14 cellular contexts compared by ENCODE assay signal in the genomic region with DNA sequence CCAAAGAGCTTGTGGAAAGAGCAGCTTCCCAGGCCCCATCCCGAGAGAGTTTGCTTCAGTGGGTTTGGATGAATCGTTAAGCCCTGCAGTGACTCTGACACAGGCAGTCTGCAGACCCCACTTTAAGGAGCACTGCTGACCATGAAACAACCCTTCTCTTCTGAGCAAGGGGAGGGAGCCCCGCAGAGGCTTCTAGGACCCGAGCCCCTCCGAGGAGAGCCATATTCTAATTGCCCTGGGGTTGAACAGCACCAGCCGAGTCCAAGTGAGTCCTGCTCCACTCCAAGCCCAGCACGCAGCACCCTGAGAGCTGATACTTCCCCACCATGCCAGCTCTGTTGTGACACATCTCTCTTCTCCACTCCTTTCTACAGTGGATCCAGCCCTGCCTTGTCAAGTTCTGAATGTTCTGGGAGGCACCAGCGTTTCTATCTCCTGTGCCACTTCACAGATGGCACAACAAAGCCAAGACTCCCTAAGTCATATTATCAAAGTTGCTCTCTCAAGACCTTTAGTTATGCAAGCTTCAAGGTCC. TPM values are rescaled to one million over a fixed set of nuclear protein-coding genes. Genes with fewer than 3 reads are reported as not detected.
DNase-seq lines count a peak whose midpoint lies in the region; ATAC-seq and TF ChIP-seq lines count a peak whose summit lies in the region.
"Had no signal": no experiment of that assay in that cellular context is flagged by ENCODE, and none has a peak within 500 bp of the region (broad histone marks: within the 10 kb centered on the region; RNA-seq: fewer than 3 reads in every experiment).

No MANE protein-coding gene starts in this region.

- no peaks in the 10 kb centered on the region for H3K9me3 ChIP-seq in right atrium auricular region
- no peaks in the 10 kb centered on the region for H3K9me3 ChIP-seq in gastroesophageal sphincter
- no peaks in the 10 kb centered on the region for H3K9me3 ChIP-seq in vagina
- H3K9me3 ChIP-seq: ovary had no signal

- intact Hi-C loops in cardiac septum (cut with DNase I) = no loop called here
- intact Hi-C loops in posterior vena cava (cut with DNase I) = loop anchor here (5.0 to 10.0 kb wide), 2 partner anchors 101 to 104 kb away; no protein-coding TSS in a partner anchor
- intact Hi-C loops in vagina (cut with DNase I) = no loop called here

- no peak for TF ChIP-seq CTCF in right atrium auricular region (IDR thresholded peaks at IDR 0.05)
- no peak for TF ChIP-seq CTCF in gastroesophageal sphincter (IDR thresholded peaks at IDR 0.05)
- no peak for TF ChIP-seq CTCF in vagina (IDR thresholded peaks at IDR 0.05)

- H3K9me3 Mint-ChIP-seq in activated CD8-positive, alpha-beta T cell treated with anti-CD3 and anti-CD28 coated beads, Interleukin-2, amount 10 ng/mL, durations not matched to agents 7 days and 5 days (ENCODE audit: insufficient read depth) = no peaks in the 10 kb centered on the region

- H3K27ac ChIP-seq in right atrium auricular region (peak overlapping the region; percentile 94), gastroesophageal sphincter (peak overlapping the region; percentile 2 to 97 (median 86)), vagina (peak overlapping the region; percentile 42)
- H3K27ac ChIP-seq: ovary had no signal

- no peak for TF ChIP-seq EP300 in gastroesophageal sphincter (IDR thresholded peaks at IDR 0.05)

- POLR2A ChIA-PET in activated CD8-positive, alpha-beta T cell treated with anti-CD3 and anti-CD28 coated beads, Interleukin-2, amount 10 ng/mL, durations not matched to agents 7 days and 5 days (lab: Charles Lee) = no interaction called here

- H3K36me3 Mint-ChIP-seq in activated CD8-positive, alpha-beta T cell treated with anti-CD3 and anti-CD28 coated beads, Interleukin-2, amount 10 ng/mL, durations not matched to agents 7 days and 5 days (ENCODE audit: low read depth) = no peaks in the 10 kb centered on the region

- H3K4me3 Mint-ChIP-seq in activated CD8-positive, alpha-beta T cell treated with anti-CD3 and anti-CD28 coated beads, Interleukin-2, amount 10 ng/mL, durations not matched to agents 7 days and 5 days = no peak overlapping the region

- peaks cover 16% of the 10 kb centered on the region for H3K27me3 Mint-ChIP-seq in activated CD8-positive, alpha-beta T cell treated with anti-CD3 and anti-CD28 coated beads, Interleukin-2, amount 10 ng/mL, durations not matched to agents 7 days and 5 days (ENCODE audit: low read depth)

- ATAC-seq in gastroesophageal sphincter = no peak
- no peak for ATAC-seq in activated CD8-positive, alpha-beta T cell treated with anti-CD3 and anti-CD28 coated beads, Interleukin-2, amount 10 ng/mL, durations not matched to agents 7 days and 5 days

- no peak for DNase-seq in right atrium auricular region (ENCODE audit: low spot score)
- no peak for DNase-seq in cardiac septum (ENCODE audit: low spot score)
- DNase-seq in posterior vena cava (ENCODE audit: low spot score) = peak; percentile 48
- no peak for DNase-seq in vagina (ENCODE audit: extremely low spot score in 2 of 2)
- DNase-seq in central memory CD4-positive, alpha-beta T cell = no peak
- DNase-seq in activated CD8-positive, alpha-beta T cell treated with anti-CD3 and anti-CD28 coated beads, Interleukin-2, amount 10 ng/mL, durations not matched to agents 7 days and 5 days = no peak
- no peak for DNase-seq in stimulated activated CD4-positive, alpha-beta T cell treated with anti-CD3 and anti-CD28 coated beads, Interleukin-2, amount 100 ng/mL, for 48 hours
- DNase-seq: activated CD4-positive, alpha-beta T cell treated with anti-CD3 and anti-CD28 coated beads, Interleukin-2, amount 50 U/mL, for 48 hours; NCI-H2107; stimulated activated naive CD4-positive, alpha-beta T cell treated with Interleukin-2 at 50 U/mL for 16 hours had no signal

- H3K36me3 ChIP-seq in right atrium auricular region (no peaks in the 10 kb centered on the region), gastroesophageal sphincter (no peaks in the 10 kb centered on the region), vagina (no peaks in the 10 kb centered on the region)
- H3K36me3 ChIP-seq: ovary had no signal

- no peak overlapping the region for H3K27ac Mint-ChIP-seq in activated CD8-positive, alpha-beta T cell treated with anti-CD3 and anti-CD28 coated beads, Interleukin-2, amount 10 ng/mL, durations not matched to agents 7 days and 5 days

- no peaks in the 10 kb centered on the region for H3K27me3 ChIP-seq in right atrium auricular region
- H3K27me3 ChIP-seq in gastroesophageal sphincter = no peaks in the 10 kb centered on the region
- H3K27me3 ChIP-seq in vagina = no peaks in the 10 kb centered on the region
- H3K27me3 ChIP-seq: ovary had no signal

- H3K4me1 ChIP-seq in right atrium auricular region (peaks cover 0 to 99% of the 10 kb centered on the region in 2 donors), gastroesophageal sphincter (peaks cover 12 to 100% (median 72%) of the 10 kb centered on the region in 3 donors), vagina (peaks cover 83% of the 10 kb centered on the region)

- H3K4me1 Mint-ChIP-seq in activated CD8-positive, alpha-beta T cell treated with anti-CD3 and anti-CD28 coated beads, Interleukin-2, amount 10 ng/mL, durations not matched to agents 7 days and 5 days (ENCODE audit: low read depth) = peaks cover 13% of the 10 kb centered on the region

- TF ChIP-seq POLR2A in gastroesophageal sphincter (IDR thresholded peaks at IDR 0.05) (no peak), vagina (IDR thresholded peaks at IDR 0.05) (no peak)

- CTCF ChIA-PET in activated CD8-positive, alpha-beta T cell treated with anti-CD3 and anti-CD28 coated beads, Interleukin-2, amount 10 ng/mL, durations not matched to agents 7 days and 5 days (lab: Charles Lee) = interaction anchor here (1.6 to 2.1 kb wide), 2 partner anchors 10 to 15 kb away, joined by 10 to 13 read pairs; partner anchors contain the start of gene USP2

- no peak overlapping the region for H3K4me3 ChIP-seq in right atrium auricular region
- no peak overlapping the region for H3K4me3 ChIP-seq in gastroesophageal sphincter
- no peak overlapping the region for H3K4me3 ChIP-seq in vagina
- H3K4me3 ChIP-seq: ovary had no signal

- 83 to 84% methylated on average over 1 to 4 of the region's 8 CpGs for WGBS in gastroesophageal sphincter (ENCODE audit: low coverage in 1 of 2), 2 donors

RNA-seq across cellular contexts. Expression of gene USP2, which starts 10.4 kb away (rescaled TPM):
- total RNA-seq in right atrium auricular region (10 to 100 TPM; 38.9 to 58.7 TPM), cardiac septum (80.0 TPM), gastroesophageal sphincter (1 to 10 TPM; 4.6 to 10.0 (median 6.6) TPM), posterior vena cava (10 to 100 TPM; 10.4 to 17.3 TPM), vagina (2.5 TPM)
- total RNA-seq in activated CD8-positive, alpha-beta T cell treated with anti-CD3 and anti-CD28 coated beads, Interleukin-2, amount 10 ng/mL, durations not matched to agents 7 days and 5 days = under 1 TPM; 0.55 to 0.68 TPM

RNA-seq across cellular contexts. Expression of gene MFRP, which starts 24.6 kb away (rescaled TPM):
- total RNA-seq in right atrium auricular region = not detected
- total RNA-seq in cardiac septum = not detected
- under 1 TPM in 1 of 4 donors, not detected in 3; 0.15 TPM for total RNA-seq in gastroesophageal sphincter
- not detected for total RNA-seq in posterior vena cava
- total RNA-seq in vagina = not detected
- not detected for total RNA-seq in activated CD8-positive, alpha-beta T cell treated with anti-CD3 and anti-CD28 coated beads, Interleukin-2, amount 10 ng/mL, durations not matched to agents 7 days and 5 days
- total RNA-seq: chondrocyte, RPMI7951 had no signal

RNA-seq across cellular contexts. Expression of gene C1QTNF5, which starts 30.5 kb away (rescaled TPM):
- total RNA-seq in right atrium auricular region (10 to 100 TPM; 41.4 to 47.4 TPM), cardiac septum (33.8 TPM), gastroesophageal sphincter (10 to 100 TPM; 44.3 to 52.1 (median 45.6) TPM), posterior vena cava (10 to 100 TPM; 57.7 to 63.0 TPM), vagina (32.2 TPM)
- total RNA-seq in activated CD8-positive, alpha-beta T cell treated with anti-CD3 and anti-CD28 coated beads, Interleukin-2, amount 10 ng/mL, durations not matched to agents 7 days and 5 days = not detected

RNA-seq across cellular contexts. Expression of gene RNF26, which starts 36.8 kb away (rescaled TPM):
- 10 to 100 TPM in 1 of 2 donors, 1 to 10 TPM in 1; 8.2 to 10.3 TPM for total RNA-seq in right atrium auricular region
- 10.7 TPM for total RNA-seq in cardiac septum
- total RNA-seq in gastroesophageal sphincter = 10 to 100 TPM; 13.0 to 39.6 (median 17.1) TPM
- 10 to 100 TPM; 22.1 to 23.3 TPM for total RNA-seq in posterior vena cava
- 19.6 TPM for total RNA-seq in vagina
- 10 to 100 TPM; 40.5 to 41.8 TPM for total RNA-seq in activated CD8-positive, alpha-beta T cell treated with anti-CD3 and anti-CD28 coated beads, Interleukin-2, amount 10 ng/mL, durations not matched to agents 7 days and 5 days

RNA-seq across cellular contexts. Expression of gene THY1, which starts 51.8 kb away (rescaled TPM):
- 1 to 10 TPM; 2.0 to 7.2 TPM for total RNA-seq in right atrium auricular region
- 6.8 TPM for total RNA-seq in cardiac septum
- total RNA-seq in gastroesophageal sphincter = 10 to 100 TPM in 3 of 4 donors, 1 to 10 TPM in 1; 2.5 to 34.5 (median 16.8) TPM
- total RNA-seq in posterior vena cava = 100 to 1,000 TPM in 1 of 2 donors, 10 to 100 TPM in 1; 35.0 to 151 TPM
- 48.9 TPM for total RNA-seq in vagina
- total RNA-seq in activated CD8-positive, alpha-beta T cell treated with anti-CD3 and anti-CD28 coated beads, Interleukin-2, amount 10 ng/mL, durations not matched to agents 7 days and 5 days = not detected

Comparison
In these comparisons a context has a peak if more than half of its experiments do, and no peak if none do; other contexts are left out.
1. H3K27ac ChIP-seq: peak in every context shown above with its lines; median percentile 94 in right atrium auricular region; 86 in gastroesophageal sphincter; 42 in vagina.
2. RNA of gene C1QTNF5, which starts 30.5 kb away (total RNA-seq): 57.7 to 63.0 TPM in posterior vena cava, 41.4 to 47.4 TPM in right atrium auricular region, 44.3 to 52.1 TPM in gastroesophageal sphincter, 33.8 TPM in cardiac septum (single experiment) and 32.2 TPM in vagina (single experiment); not detected in activated CD8-positive, alpha-beta T cell treated with anti-CD3 and anti-CD28 coated beads, Interleukin-2, amount 10 ng/mL, durations not matched to agents 7 days and 5 days; every median in the first group is over 10 times any median in the second.
3. intact Hi-C loops: an anchor here in posterior vena cava (5.0 to 10.0 kb wide); none called in cardiac septum and vagina.